In the genomic region with DNA sequence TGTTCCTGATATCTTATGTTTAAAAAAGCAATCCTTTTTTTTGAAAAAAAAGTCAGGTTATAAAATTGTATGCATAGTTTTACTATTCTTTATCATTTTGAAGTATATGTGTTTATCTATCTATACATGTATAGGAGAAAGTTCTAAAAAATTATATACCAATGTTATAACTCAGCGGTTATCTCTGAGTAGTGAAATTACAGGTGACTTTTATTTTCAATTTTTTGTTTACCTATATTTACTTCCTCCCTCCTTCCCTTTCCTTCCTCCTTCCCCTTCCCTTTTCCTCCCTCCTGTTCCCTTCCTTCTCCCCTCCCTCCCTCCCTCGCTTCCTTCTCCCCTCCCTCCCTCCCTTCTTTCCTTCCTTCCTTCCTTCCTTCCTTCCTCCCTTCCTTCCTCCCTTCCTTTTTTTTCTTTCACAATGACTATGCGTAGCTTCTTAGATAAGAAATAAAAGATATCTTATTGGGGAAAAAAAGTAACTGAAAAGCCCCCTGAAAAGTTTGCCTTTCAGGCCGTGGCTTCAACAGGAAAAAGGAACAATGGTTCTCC, we compare ENCODE assay signal across 12 cellular contexts.
DNase-seq lines count a peak whose midpoint lies in the region; ATAC-seq, FAIRE-seq and TF ChIP-seq lines count a peak whose summit lies in the region.
"Had no signal": no experiment of that assay in that cellular context is flagged by ENCODE, and none has a peak within 500 bp of the region (broad histone marks: within the 10 kb centered on the region; RNA-seq: fewer than 3 reads in every experiment).

No MANE protein-coding gene starts in this region.

- H3K27ac Mint-ChIP-seq in progenitor cell of endocrine pancreas: peak overlapping the region; percentile 93
- H3K27ac Mint-ChIP-seq in activated naive CD8-positive, alpha-beta T cell treated with anti-CD3 and anti-CD28 coated beads for 36 hours: no peak overlapping the region

- H3K4me1 ChIP-seq in left ventricle myocardium inferior: peaks cover 86% of the 10 kb centered on the region

- peak; percentile 34 for FAIRE-seq in frontal cortex (lab: Jason Lieb, UNC)

- no peak for ATAC-seq in Right ventricle myocardium inferior

- no peaks in the 10 kb centered on the region for H3K36me3 Mint-ChIP-seq in progenitor cell of endocrine pancreas (ENCODE audit: insufficient read depth)
- H3K36me3 Mint-ChIP-seq in activated naive CD8-positive, alpha-beta T cell treated with anti-CD3 and anti-CD28 coated beads for 36 hours: no peaks in the 10 kb centered on the region

- peak overlapping the region; percentile 94 for H3K27ac ChIP-seq in left ventricle myocardium inferior (replicated peaks)

- H3K36me3 ChIP-seq in left ventricle myocardium inferior: no peaks in the 10 kb centered on the region

- no peak overlapping the region for H3K4me3 ChIP-seq in left ventricle myocardium inferior

- H3K9me3 ChIP-seq in left ventricle myocardium inferior (replicated peaks): no peaks in the 10 kb centered on the region

- no peak for DNase-seq in left ventricle myocardium inferior
- DNase-seq in Right ventricle myocardium inferior (ENCODE audit: missing footprints): no peak
- DNase-seq in frontal cortex (ENCODE audit: low spot score in 2 of 2): no peak
- no peak for DNase-seq in progenitor cell of endocrine pancreas (ENCODE audit: low spot score, unreplicated experiment)
- no peak for DNase-seq in activated naive CD8-positive, alpha-beta T cell treated with anti-CD3 and anti-CD28 coated beads for 36 hours
- DNase-seq in DMS153 treated with DMSO at 0.1 percent for 48 hours (lab: John Stamatoyannopoulos, UW; ENCODE audit: unreplicated experiment): no peak
- no peak for DNase-seq in HK-2 (ENCODE audit: unreplicated experiment)
- no peak for DNase-seq in medulla oblongata (ENCODE audit: extremely low spot score)
- DNase-seq: ACHN; DMS 273 treated with DMSO at 0.1 percent for 48 hours; stimulated activated naive CD4-positive, alpha-beta T cell had no signal

- no peaks in the 10 kb centered on the region for H3K9me3 Mint-ChIP-seq in progenitor cell of endocrine pancreas (ENCODE audit: low read depth)
- H3K9me3 Mint-ChIP-seq in activated naive CD8-positive, alpha-beta T cell treated with anti-CD3 and anti-CD28 coated beads for 36 hours: no peaks in the 10 kb centered on the region
- H3K9me3 Mint-ChIP-seq: central memory CD8-positive, alpha-beta T cell had no signal

- peaks cover 23% of the 10 kb centered on the region for H3K4me1 Mint-ChIP-seq in progenitor cell of endocrine pancreas (ENCODE audit: low read depth)
- H3K4me1 Mint-ChIP-seq in activated naive CD8-positive, alpha-beta T cell treated with anti-CD3 and anti-CD28 coated beads for 36 hours: peaks cover 4% of the 10 kb centered on the region

- no peak for TF ChIP-seq CTCF in left ventricle myocardium inferior (IDR thresholded peaks at IDR 0.05; ENCODE audit: borderline replicate concordance)
- no peak for TF ChIP-seq CTCF in progenitor cell of endocrine pancreas (IDR thresholded peaks at IDR 0.05; ENCODE audit: unreplicated experiment)

- H3K27me3 ChIP-seq in left ventricle myocardium inferior (ENCODE audit: low read depth): no peaks in the 10 kb centered on the region

- H3K4me3 Mint-ChIP-seq in progenitor cell of endocrine pancreas (ENCODE audit: low read depth): no peak overlapping the region
- no peak overlapping the region for H3K4me3 Mint-ChIP-seq in activated naive CD8-positive, alpha-beta T cell treated with anti-CD3 and anti-CD28 coated beads for 36 hours
- H3K4me3 Mint-ChIP-seq: central memory CD8-positive, alpha-beta T cell had no signal

- intact Hi-C loops in left ventricle myocardium inferior (cut with micrococcal nuclease) (loop anchor here (5.0 kb wide), 1 partner anchor 293 kb away; no protein-coding TSS in a partner anchor), Right ventricle myocardium inferior (cut with DNase I) (loop anchor here (2.0 kb wide), 2 partner anchors 193 to 283 kb away; a partner anchor contains a TSS)

- H3K27me3 Mint-ChIP-seq in progenitor cell of endocrine pancreas: no peaks in the 10 kb centered on the region
- H3K27me3 Mint-ChIP-seq in activated naive CD8-positive, alpha-beta T cell treated with anti-CD3 and anti-CD28 coated beads for 36 hours: peaks cover 38% of the 10 kb centered on the region
